17 cellular contexts compared by ENCODE assay signal in genomic region chr3:128276577-128277183, GRCh38.
"Had no signal": no experiment of that assay in that cellular context is flagged by ENCODE, and none has a peak within 500 bp of the region (broad histone marks: within the 10 kb centered on the region; RNA-seq: fewer than 3 reads in every experiment).

No MANE protein-coding gene starts in this region.

- H3K36me3 ChIP-seq: pancreas, thoracic aorta, WERI-Rb-1 had no signal

- H3K27me3 Mint-ChIP-seq: activated naive CD4-positive, alpha-beta T cell treated with anti-CD3 and anti-CD28 coated beads, Interleukin-2, amount 50 U/mL, for 24 hours; stimulated activated naive CD8-positive, alpha-beta T cell treated with anti-CD3 and anti-CD28 coated beads, Interleukin-15, Interleukin-2, amounts not matched to agents 100 ng/mL and 50 ng/mL, for 24 hours had no signal

- ATAC-seq: body of pancreas, foreskin keratinocyte, pancreas had no signal

- H3K4me1 ChIP-seq: foreskin keratinocyte, pancreas had no signal

- H3K4me3 Mint-ChIP-seq: activated naive CD4-positive, alpha-beta T cell treated with anti-CD3 and anti-CD28 coated beads, Interleukin-2, amount 50 U/mL, for 24 hours; immature natural killer cell; stimulated activated naive CD8-positive, alpha-beta T cell treated with anti-CD3 and anti-CD28 coated beads, Interleukin-15, Interleukin-2, amounts not matched to agents 100 ng/mL and 50 ng/mL, for 24 hours had no signal

- H3K9me3 Mint-ChIP-seq: activated naive CD4-positive, alpha-beta T cell treated with anti-CD3 and anti-CD28 coated beads, Interleukin-2, amount 50 U/mL, for 24 hours; immature natural killer cell; stimulated activated naive CD8-positive, alpha-beta T cell treated with anti-CD3 and anti-CD28 coated beads, Interleukin-15, Interleukin-2, amounts not matched to agents 100 ng/mL and 50 ng/mL, for 24 hours had no signal

- H3K27ac ChIP-seq: body of pancreas, foreskin keratinocyte, pancreas, thoracic aorta, WERI-Rb-1 had no signal

- H3K4me3 ChIP-seq: body of pancreas, pancreas, thoracic aorta had no signal

- H3K27me3 ChIP-seq: body of pancreas, foreskin keratinocyte, pancreas had no signal

- FAIRE-seq: pancreas had no signal

- H3K27ac Mint-ChIP-seq: activated naive CD4-positive, alpha-beta T cell treated with anti-CD3 and anti-CD28 coated beads, Interleukin-2, amount 50 U/mL, for 24 hours; immature natural killer cell; stimulated activated naive CD8-positive, alpha-beta T cell treated with anti-CD3 and anti-CD28 coated beads, Interleukin-15, Interleukin-2, amounts not matched to agents 100 ng/mL and 50 ng/mL, for 24 hours had no signal

- DNase-seq: activated CD4-positive, alpha-beta T cell treated with anti-CD3 and anti-CD28 coated beads for 48 hours; activated T-cell treated with anti-CD3 and anti-CD28 coated beads for 4 hours; amniotic stem cell; body of pancreas; foreskin keratinocyte; immature natural killer cell; left cardiac atrium; mammary epithelial cell; pancreas; SK-N-SH; stimulated activated CD4-positive, alpha-beta T cell treated with anti-CD3 and anti-CD28 coated beads, Interleukin-15, amount 100 ng/mL, for 24 hours; stimulated activated CD4-positive, alpha-beta T cell treated with anti-CD3 and anti-CD28 coated beads, Interleukin-4, amount 100 ng/mL, for 24 hours; T-helper 1 cell had no signal

- H3K9ac ChIP-seq: SK-N-SH had no signal

- H3K9me3 ChIP-seq: body of pancreas, pancreas, SK-N-SH, thoracic aorta had no signal
